In genomic region chr16:67398546-67399217, GRCh38 we compare ENCODE assay signal across 1 cellular context.
TF ChIP-seq lines count a peak whose summit lies in the region.

No MANE protein-coding gene starts in this region.

TF ChIP-seq in K562, 482 proteins besides CTCF, POLR2A, EP300 and RAD21:
- no peak for TF ChIP-seq CC2D1A (IDR thresholded peaks at IDR 0.05)
- no peak for TF ChIP-seq ZNF146 (CRISPR knock-in tag; IDR thresholded peaks at IDR 0.05; ENCODE audit: unreplicated experiment)
- TF ChIP-seq IRF2 (CRISPR knock-in tag; IDR thresholded peaks at IDR 0.05), result 0 out of 2 replicates have a peak, but pooled peaks have one; percentile 43
- no peak for TF ChIP-seq MYBL2 (IDR thresholded peaks at IDR 0.05; ENCODE audit: low read depth)
- TF ChIP-seq MYBL2 (CRISPR knock-in tag; IDR thresholded peaks at IDR 0.05; ENCODE audit: borderline replicate concordance), result no peak
- TF ChIP-seq TARDBP (IDR thresholded peaks at IDR 0.05), result no peak
- no peak for TF ChIP-seq EP400 (IDR thresholded peaks at IDR 0.05)
- TF ChIP-seq E4F1 (CRISPR knock-in tag; IDR thresholded peaks at IDR 0.05; ENCODE audit: borderline replicate concordance), result no peak
- no peak for TF ChIP-seq ZNF41 (CRISPR knock-in tag; conservative IDR thresholded peaks at IDR 0.05)
